ENCODE assay signal across 25 cellular contexts in the genomic region with DNA sequence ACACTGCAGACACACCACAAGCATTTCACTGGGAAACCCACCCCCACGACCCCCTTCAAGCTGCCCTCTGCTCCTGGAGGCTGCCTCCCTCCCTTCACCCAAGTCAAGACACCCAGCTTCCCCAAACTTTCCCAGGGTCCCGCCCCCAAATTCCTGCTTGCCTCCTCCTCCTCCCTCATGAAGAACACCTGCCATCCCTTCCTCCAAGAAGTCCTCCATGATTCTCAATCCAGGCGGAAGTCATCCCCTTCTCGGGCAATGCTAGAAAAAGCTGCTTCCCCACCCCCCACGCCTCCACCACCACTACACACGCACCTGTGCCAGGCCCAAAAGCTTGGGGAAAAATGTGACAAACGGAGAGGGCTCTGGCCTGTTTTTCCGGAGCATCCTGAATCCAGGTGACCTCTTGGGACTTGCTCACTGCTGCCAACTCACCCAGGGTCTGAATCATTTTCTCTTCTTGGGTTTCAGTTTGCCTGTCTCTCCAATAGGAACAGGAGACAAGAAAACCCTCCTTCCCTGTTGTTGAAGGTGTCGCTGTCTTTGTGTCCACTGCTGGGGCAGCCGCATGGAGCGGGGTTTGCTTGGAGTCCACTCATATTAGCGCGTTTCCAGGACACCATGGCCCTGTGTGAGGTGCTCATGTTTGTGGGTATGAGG.
A peak's percentile ranks its signal among the peaks of the same experiment; 100 is the strongest.
DNase-seq lines count a peak whose midpoint lies in the region; ATAC-seq and TF ChIP-seq lines count a peak whose summit lies in the region.
"Had no signal": no experiment of that assay in that cellular context is flagged by ENCODE, and none has a peak within 500 bp of the region (broad histone marks: within the 10 kb centered on the region; RNA-seq: fewer than 3 reads in every experiment).

No MANE protein-coding gene starts in this region.

- TF ChIP-seq CTCF in epithelial cell of esophagus (IDR thresholded peaks at IDR 0.05; ENCODE audit: insufficient read depth, low read depth, low read length, missing control alignments) (no peak), nephron progenitor cell (IDR thresholded peaks at IDR 0.05) (no peak)

- ATAC-seq in HG03439 (IDR thresholded peaks at IDR 0.05; ENCODE audit: unreplicated experiment): no peak
- ATAC-seq: activated CD4-positive, alpha-beta T cell treated with anti-CD3 and anti-CD28 coated beads for 36 hours; activated CD8-positive, alpha-beta memory T cell treated with anti-CD3 and anti-CD28 coated beads, Interleukin-2, amount 10 ng/mL, durations not matched to agents 7 days and 5 days; HCT116; stimulated activated memory B cell treated with anti-CD40 and anti-IgM and Interleukin-4, amounts not matched to agents 10 μg/mL and 1 μg/mL and 100 μg/mL, for 72 hours; T-cell had no signal

- peak overlapping the region; percentile 54 for H3K27ac Mint-ChIP-seq in nephron progenitor cell
- H3K27ac Mint-ChIP-seq: activated CD4-positive, alpha-beta T cell treated with anti-CD3 and anti-CD28 coated beads for 36 hours; activated CD8-positive, alpha-beta memory T cell treated with anti-CD3 and anti-CD28 coated beads, Interleukin-2, amount 10 ng/mL, durations not matched to agents 7 days and 5 days; activated naive CD8-positive, alpha-beta T cell treated with anti-CD3 and anti-CD28 coated beads, Interleukin-2, amount 10 ng/mL, durations not matched to agents 7 days and 5 days; endodermal cell; mesothelial cell of epicardium; natural killer cell treated with Interleukin-12 subunit alpha and Interleukin-12 subunit beta and Interleukin-15 and Interleukin-18, amount 100 ng/mL, for 72 hours; stimulated activated memory B cell treated with anti-CD40 and anti-IgM and Interleukin-4, amounts not matched to agents 10 μg/mL and 1 μg/mL and 100 μg/mL, for 72 hours; T-cell had no signal

- peaks cover 42% of the 10 kb centered on the region for H3K4me1 Mint-ChIP-seq in nephron progenitor cell
- H3K4me1 Mint-ChIP-seq: activated CD4-positive, alpha-beta T cell treated with anti-CD3 and anti-CD28 coated beads for 36 hours; activated CD8-positive, alpha-beta memory T cell treated with anti-CD3 and anti-CD28 coated beads, Interleukin-2, amount 10 ng/mL, durations not matched to agents 7 days and 5 days; activated naive CD8-positive, alpha-beta T cell treated with anti-CD3 and anti-CD28 coated beads, Interleukin-2, amount 10 ng/mL, durations not matched to agents 7 days and 5 days; stimulated activated memory B cell treated with anti-CD40 and anti-IgM and Interleukin-4, amounts not matched to agents 10 μg/mL and 1 μg/mL and 100 μg/mL, for 72 hours had no signal

- H3K9me3 Mint-ChIP-seq in nephron progenitor cell: no peaks in the 10 kb centered on the region
- H3K9me3 Mint-ChIP-seq: activated naive CD8-positive, alpha-beta T cell treated with anti-CD3 and anti-CD28 coated beads, Interleukin-2, amount 10 ng/mL, durations not matched to agents 7 days and 5 days; endodermal cell; mesothelial cell of epicardium; natural killer cell treated with Interleukin-12 subunit alpha and Interleukin-12 subunit beta and Interleukin-15 and Interleukin-18, amount 100 ng/mL, for 72 hours; stimulated activated memory B cell treated with anti-CD40 and anti-IgM and Interleukin-4, amounts not matched to agents 10 μg/mL and 1 μg/mL and 100 μg/mL, for 72 hours; T-cell had no signal

- no peak overlapping the region for H3K4me3 ChIP-seq in epithelial cell of esophagus (ENCODE audit: low read length)
- H3K4me3 ChIP-seq: colonic mucosa, tibial artery had no signal

- no peak overlapping the region for H3K4me3 Mint-ChIP-seq in nephron progenitor cell
- H3K4me3 Mint-ChIP-seq: activated CD4-positive, alpha-beta T cell treated with anti-CD3 and anti-CD28 coated beads for 36 hours; activated CD8-positive, alpha-beta memory T cell treated with anti-CD3 and anti-CD28 coated beads, Interleukin-2, amount 10 ng/mL, durations not matched to agents 7 days and 5 days; activated naive CD8-positive, alpha-beta T cell treated with anti-CD3 and anti-CD28 coated beads, Interleukin-2, amount 10 ng/mL, durations not matched to agents 7 days and 5 days; endodermal cell; mesothelial cell of epicardium; natural killer cell treated with Interleukin-12 subunit alpha and Interleukin-12 subunit beta and Interleukin-15 and Interleukin-18, amount 100 ng/mL, for 72 hours; stimulated activated memory B cell treated with anti-CD40 and anti-IgM and Interleukin-4, amounts not matched to agents 10 μg/mL and 1 μg/mL and 100 μg/mL, for 72 hours; T-cell had no signal

- peak; percentile 55 for DNase-seq in Daoy (ENCODE audit: low read depth)
- DNase-seq in M059J (ENCODE audit: low read depth): peak; percentile 45
- DNase-seq in epithelial cell of esophagus (ENCODE audit: low read depth): peak; percentile 83
- no peak for DNase-seq in nephron progenitor cell
- no peak for DNase-seq in NCI-H2227 treated with DMSO at 0.1 percent for 48 hours (lab: John Stamatoyannopoulos, UW)
- DNase-seq in activated CD4-positive, alpha-beta T cell treated with anti-CD3 and anti-CD28 coated beads for 48 hours: no peak
- DNase-seq: activated CD4-positive, alpha-beta T cell treated with anti-CD3 and anti-CD28 coated beads for 36 hours; activated CD8-positive, alpha-beta memory T cell treated with anti-CD3 and anti-CD28 coated beads, Interleukin-2, amount 10 ng/mL, durations not matched to agents 7 days and 5 days; activated naive CD8-positive, alpha-beta T cell treated with anti-CD3 and anti-CD28 coated beads, Interleukin-2, amount 10 ng/mL, durations not matched to agents 7 days and 5 days; AML-193; colonic mucosa; DND-41; hippocampal formation; kidney; NCI-H524 treated with DMSO at 0.1 percent for 48 hours; SHP77 treated with DMSO at 0.1 percent for 48 hours; stimulated activated CD4-positive, alpha-beta T cell treated with anti-CD3 and anti-CD28 coated beads, Interleukin-1b, Interleukin-23, amount 100 ng/mL, for 48 hours; T-cell; tibial artery had no signal

- peaks cover 22% of the 10 kb centered on the region for H3K27me3 Mint-ChIP-seq in nephron progenitor cell (ENCODE audit: low read depth, poor library complexity)
- H3K27me3 Mint-ChIP-seq: activated CD8-positive, alpha-beta memory T cell treated with anti-CD3 and anti-CD28 coated beads, Interleukin-2, amount 10 ng/mL, durations not matched to agents 7 days and 5 days had no signal

- no peaks in the 10 kb centered on the region for H3K36me3 Mint-ChIP-seq in nephron progenitor cell (ENCODE audit: low read depth)
- H3K36me3 Mint-ChIP-seq: activated CD8-positive, alpha-beta memory T cell treated with anti-CD3 and anti-CD28 coated beads, Interleukin-2, amount 10 ng/mL, durations not matched to agents 7 days and 5 days; activated naive CD8-positive, alpha-beta T cell treated with anti-CD3 and anti-CD28 coated beads, Interleukin-2, amount 10 ng/mL, durations not matched to agents 7 days and 5 days; mesothelial cell of epicardium; natural killer cell treated with Interleukin-12 subunit alpha and Interleukin-12 subunit beta and Interleukin-15 and Interleukin-18, amount 100 ng/mL, for 72 hours; stimulated activated memory B cell treated with anti-CD40 and anti-IgM and Interleukin-4, amounts not matched to agents 10 μg/mL and 1 μg/mL and 100 μg/mL, for 72 hours; T-cell had no signal

Comparison
In these comparisons a context has a peak if more than half of its experiments do, and no peak if none do; other contexts are left out.
1. DNase-seq: peak in Daoy (single experiment), M059J (single experiment) and epithelial cell of esophagus (single experiment); none in nephron progenitor cell (single experiment), NCI-H2227 treated with DMSO at 0.1 percent for 48 hours (single experiment) and activated CD4-positive, alpha-beta T cell treated with anti-CD3 and anti-CD28 coated beads for 48 hours (single experiment).